In the genomic region with DNA sequence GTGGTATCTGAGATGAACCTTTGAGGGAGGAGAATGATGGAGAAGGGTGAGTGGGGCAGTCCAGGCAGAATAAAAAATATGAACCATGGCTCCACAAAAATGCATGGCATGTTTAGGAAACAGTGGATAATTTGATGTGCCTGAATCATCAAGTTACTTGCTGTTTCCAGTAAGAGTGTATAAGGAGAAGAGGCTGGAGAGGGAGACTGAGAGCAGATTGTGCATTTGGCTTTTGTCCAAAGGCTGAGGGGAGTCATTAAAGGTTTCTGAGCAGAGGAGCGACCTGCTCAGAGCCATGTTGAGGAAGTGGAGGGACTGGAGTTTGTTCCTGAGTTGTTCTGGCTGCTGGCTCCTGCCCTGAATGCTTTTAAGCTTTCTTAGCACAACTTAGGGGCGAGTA, we compare ENCODE assay signal across 17 cellular contexts. TPM values are rescaled to one million over a fixed set of nuclear protein-coding genes. Genes with fewer than 3 reads are reported as not detected.
DNase-seq lines count a peak whose midpoint lies in the region; ATAC-seq and TF ChIP-seq lines count a peak whose summit lies in the region.
"Had no signal": no experiment of that assay in that cellular context is flagged by ENCODE, and none has a peak within 500 bp of the region (broad histone marks: within the 10 kb centered on the region; RNA-seq: fewer than 3 reads in every experiment).

No MANE protein-coding gene starts in this region.

- H3K9me3 ChIP-seq in HEK293 (ENCODE audit: control insufficient read depth, insufficient read depth, low read depth, low read length) (no peaks in the 10 kb centered on the region), prostate gland (no peaks in the 10 kb centered on the region)
- H3K9me3 ChIP-seq: spleen, upper lobe of right lung had no signal

- POLR2A ChIA-PET in AG04449 (lab: Yijun Ruan, JAX) (no interaction called here), HEK293 (lab: Yijun Ruan, JAX) (no interaction called here)

- H3K4me3 Mint-ChIP-seq in stimulated activated naive CD8-positive, alpha-beta T cell treated with anti-CD3 and anti-CD28 coated beads, Interleukin-15, amount 100 ng/mL, for 72 hours = no peak overlapping the region
- H3K4me3 Mint-ChIP-seq in mesothelial cell of epicardium = no peak overlapping the region
- H3K4me3 Mint-ChIP-seq: activated T-cell treated with anti-CD3 and anti-CD28 coated beads, Interleukin-2, amount 50 U/mL, for 4 hours; B cell; natural killer cell had no signal

- CTCF ChIA-PET in AG04449 (lab: Yijun Ruan, JAX) (interaction anchor here (0.6 to 2.3 kb wide), 5 partner anchors 8 to 207 kb away, joined by 3 to 11 read pairs (median 4); no protein-coding TSS in a partner anchor), HEK293 (lab: Yijun Ruan, JAX) (no interaction called here)

- H3K4me1 Mint-ChIP-seq in stimulated activated naive CD8-positive, alpha-beta T cell treated with anti-CD3 and anti-CD28 coated beads, Interleukin-15, amount 100 ng/mL, for 72 hours = no peaks in the 10 kb centered on the region
- H3K4me1 Mint-ChIP-seq in mesothelial cell of epicardium = peaks cover 4% of the 10 kb centered on the region
- H3K4me1 Mint-ChIP-seq: natural killer cell had no signal

- H3K27ac ChIP-seq in HEK293 (ENCODE audit: extremely low read depth, low read depth, low read length) (no peak overlapping the region), prostate gland (no peak overlapping the region)
- H3K27ac ChIP-seq: foreskin keratinocyte, spleen, upper lobe of right lung had no signal

- no peak for TF ChIP-seq POLR2A in prostate gland (IDR thresholded peaks at IDR 0.05)

- no peaks in the 10 kb centered on the region for H3K27me3 ChIP-seq in prostate gland (replicated peaks; ENCODE audit: insufficient read depth)
- H3K27me3 ChIP-seq: upper lobe of right lung had no signal

- H3K36me3 Mint-ChIP-seq in mesothelial cell of epicardium = peaks cover 3% of the 10 kb centered on the region

- WGBS in prostate gland = 70% methylated on average over 2 of the region's 2 CpGs

- TF ChIP-seq CTCF in AG04449 (IDR thresholded peaks at IDR 0.05; ENCODE audit: insufficient read depth, low read length, missing control alignments) = no peak
- TF ChIP-seq CTCF in HEK293 (tag by site-specific recombination; IDR thresholded peaks at IDR 0.05) = no peak
- TF ChIP-seq CTCF in prostate gland (IDR thresholded peaks at IDR 0.05) = no peak
- TF ChIP-seq CTCF in mesothelial cell of epicardium (IDR thresholded peaks at IDR 0.05; ENCODE audit: unreplicated experiment) = no peak

- DNase-seq in AG04449 (ENCODE audit: low read depth, low spot score) (peak; percentile 70), NCI-H524 (lab: John Stamatoyannopoulos, UW) (peak; percentile 91 to 93), fibroblast of gingiva (ENCODE audit: low read depth) (peak; percentile 31), prostate gland (ENCODE audit: low spot score) (no peak), occipital lobe (lab: John Stamatoyannopoulos, UW) (no peak), mesothelial cell of epicardium (ENCODE audit: low spot score in 2 of 2, unreplicated experiment in 2 of 2) (no peak)
- DNase-seq in stimulated activated naive CD8-positive, alpha-beta T cell treated with anti-CD3 and anti-CD28 coated beads, Interleukin-15, amount 100 ng/mL, for 72 hours = no peak
- DNase-seq: activated T-cell treated with anti-CD3 and anti-CD28 coated beads, Interleukin-2, amount 50 U/mL, for 4 hours; left cardiac atrium; natural killer cell; NCI-H774; spleen; upper lobe of right lung had no signal

- intact Hi-C loops in prostate gland (cut with DNase I) = no loop called here

- H3K4me1 ChIP-seq in HEK293 (ENCODE audit: control insufficient read depth, insufficient read depth, low read length) (no peaks in the 10 kb centered on the region), prostate gland (replicated peaks) (no peaks in the 10 kb centered on the region)
- H3K4me1 ChIP-seq: upper lobe of right lung had no signal

- H3K9me3 Mint-ChIP-seq in stimulated activated naive CD8-positive, alpha-beta T cell treated with anti-CD3 and anti-CD28 coated beads, Interleukin-15, amount 100 ng/mL, for 72 hours = no peaks in the 10 kb centered on the region
- peaks cover 4% of the 10 kb centered on the region for H3K9me3 Mint-ChIP-seq in mesothelial cell of epicardium
- H3K9me3 Mint-ChIP-seq: activated T-cell treated with anti-CD3 and anti-CD28 coated beads, Interleukin-2, amount 50 U/mL, for 4 hours; natural killer cell had no signal

- no peaks in the 10 kb centered on the region for H3K36me3 ChIP-seq in HEK293 (ENCODE audit: control insufficient read depth in 2 of 2, insufficient read depth in 1 of 2, low read length in 2 of 2)
- H3K36me3 ChIP-seq in prostate gland = no peaks in the 10 kb centered on the region

- no peak for ATAC-seq in stimulated activated naive CD8-positive, alpha-beta T cell treated with anti-CD3 and anti-CD28 coated beads, Interleukin-15, amount 100 ng/mL, for 72 hours
- ATAC-seq: activated T-cell treated with anti-CD3 and anti-CD28 coated beads, Interleukin-2, amount 50 U/mL, for 4 hours; foreskin keratinocyte; left cardiac atrium; natural killer cell; upper lobe of right lung had no signal

- no peak overlapping the region for H3K27ac Mint-ChIP-seq in stimulated activated naive CD8-positive, alpha-beta T cell treated with anti-CD3 and anti-CD28 coated beads, Interleukin-15, amount 100 ng/mL, for 72 hours
- H3K27ac Mint-ChIP-seq in mesothelial cell of epicardium = no peak overlapping the region
- H3K27ac Mint-ChIP-seq: B cell, natural killer cell had no signal

- H3K27me3 Mint-ChIP-seq in stimulated activated naive CD8-positive, alpha-beta T cell treated with anti-CD3 and anti-CD28 coated beads, Interleukin-15, amount 100 ng/mL, for 72 hours = peaks cover 16% of the 10 kb centered on the region
- peaks cover 26% of the 10 kb centered on the region for H3K27me3 Mint-ChIP-seq in mesothelial cell of epicardium (ENCODE audit: low read depth)

- H3K4me3 ChIP-seq in AG04449 (ENCODE audit: low read depth, low read length) = no peak overlapping the region
- H3K4me3 ChIP-seq in HEK293 (ENCODE audit: low read depth, low read length) = no peak overlapping the region
- no peak overlapping the region for H3K4me3 ChIP-seq in prostate gland
- H3K4me3 ChIP-seq: spleen, upper lobe of right lung had no signal

TF ChIP-seq in HEK293, 187 proteins besides CTCF, POLR2A, EP300 and RAD21 (continues in another document):
- TF ChIP-seq, protein P1, sequence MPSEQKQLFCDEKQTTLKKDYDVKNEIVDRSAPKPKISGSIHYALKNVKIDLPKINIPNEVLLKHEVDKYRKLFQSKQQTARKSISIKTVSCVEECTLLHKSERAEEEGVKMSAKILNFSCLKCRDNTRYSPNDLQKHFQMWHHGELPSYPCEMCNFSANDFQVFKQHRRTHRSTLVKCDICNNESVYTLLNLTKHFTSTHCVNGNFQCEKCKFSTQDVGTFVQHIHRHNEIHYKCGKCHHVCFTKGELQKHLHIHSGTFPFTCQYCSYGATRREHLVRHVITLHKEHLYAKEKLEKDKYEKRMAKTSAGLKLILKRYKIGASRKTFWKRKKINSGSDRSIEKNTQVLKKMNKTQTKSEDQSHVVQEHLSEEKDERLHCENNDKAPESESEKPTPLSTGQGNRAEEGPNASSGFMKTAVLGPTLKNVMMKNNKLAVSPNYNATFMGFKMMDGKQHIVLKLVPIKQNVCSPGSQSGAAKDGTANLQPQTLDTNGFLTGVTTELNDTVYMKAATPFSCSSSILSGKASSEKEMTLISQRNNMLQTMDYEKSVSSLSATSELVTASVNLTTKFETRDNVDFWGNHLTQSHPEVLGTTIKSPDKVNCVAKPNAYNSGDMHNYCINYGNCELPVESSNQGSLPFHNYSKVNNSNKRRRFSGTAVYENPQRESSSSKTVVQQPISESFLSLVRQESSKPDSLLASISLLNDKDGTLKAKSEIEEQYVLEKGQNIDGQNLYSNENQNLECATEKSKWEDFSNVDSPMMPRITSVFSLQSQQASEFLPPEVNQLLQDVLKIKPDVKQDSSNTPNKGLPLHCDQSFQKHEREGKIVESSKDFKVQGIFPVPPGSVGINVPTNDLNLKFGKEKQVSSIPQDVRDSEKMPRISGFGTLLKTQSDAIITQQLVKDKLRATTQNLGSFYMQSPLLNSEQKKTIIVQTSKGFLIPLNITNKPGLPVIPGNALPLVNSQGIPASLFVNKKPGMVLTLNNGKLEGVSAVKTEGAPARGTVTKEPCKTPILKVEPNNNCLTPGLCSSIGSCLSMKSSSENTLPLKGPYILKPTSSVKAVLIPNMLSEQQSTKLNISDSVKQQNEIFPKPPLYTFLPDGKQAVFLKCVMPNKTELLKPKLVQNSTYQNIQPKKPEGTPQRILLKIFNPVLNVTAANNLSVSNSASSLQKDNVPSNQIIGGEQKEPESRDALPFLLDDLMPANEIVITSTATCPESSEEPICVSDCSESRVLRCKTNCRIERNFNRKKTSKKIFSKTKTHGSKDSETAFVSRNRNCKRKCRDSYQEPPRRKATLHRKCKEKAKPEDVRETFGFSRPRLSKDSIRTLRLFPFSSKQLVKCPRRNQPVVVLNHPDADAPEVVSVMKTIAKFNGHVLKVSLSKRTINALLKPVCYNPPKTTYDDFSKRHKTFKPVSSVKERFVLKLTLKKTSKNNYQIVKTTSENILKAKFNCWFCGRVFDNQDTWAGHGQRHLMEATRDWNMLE (tag by site-specific recombination; conservative IDR thresholded peaks at IDR 0.05; ENCODE audit: low read depth) = no peak
- TF ChIP-seq, protein P2, sequence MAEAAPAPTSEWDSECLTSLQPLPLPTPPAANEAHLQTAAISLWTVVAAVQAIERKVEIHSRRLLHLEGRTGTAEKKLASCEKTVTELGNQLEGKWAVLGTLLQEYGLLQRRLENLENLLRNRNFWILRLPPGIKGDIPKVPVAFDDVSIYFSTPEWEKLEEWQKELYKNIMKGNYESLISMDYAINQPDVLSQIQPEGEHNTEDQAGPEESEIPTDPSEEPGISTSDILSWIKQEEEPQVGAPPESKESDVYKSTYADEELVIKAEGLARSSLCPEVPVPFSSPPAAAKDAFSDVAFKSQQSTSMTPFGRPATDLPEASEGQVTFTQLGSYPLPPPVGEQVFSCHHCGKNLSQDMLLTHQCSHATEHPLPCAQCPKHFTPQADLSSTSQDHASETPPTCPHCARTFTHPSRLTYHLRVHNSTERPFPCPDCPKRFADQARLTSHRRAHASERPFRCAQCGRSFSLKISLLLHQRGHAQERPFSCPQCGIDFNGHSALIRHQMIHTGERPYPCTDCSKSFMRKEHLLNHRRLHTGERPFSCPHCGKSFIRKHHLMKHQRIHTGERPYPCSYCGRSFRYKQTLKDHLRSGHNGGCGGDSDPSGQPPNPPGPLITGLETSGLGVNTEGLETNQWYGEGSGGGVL (tag by site-specific recombination; IDR thresholded peaks at IDR 0.05) = 0 out of 2 replicates have a peak, but pooled peaks have one; percentile 16

RNA-seq across cellular contexts. Expression of a gene that starts 6.1 kb away (rescaled TPM):
- total RNA-seq in prostate gland = 1 to 10 TPM in 1 of 2 donors, under 1 TPM in 1; 0.96 to 1.7 TPM
- 76.1 TPM for total RNA-seq in occipital lobe
- total RNA-seq in mesothelial cell of epicardium = 0.99 to 1.3 TPM (median 1.1 TPM) in 3 replicates
- total RNA-seq: activated T-cell treated with anti-CD3 and anti-CD28 coated beads, Interleukin-2, amount 50 U/mL, for 4 hours; B cell had no signal

RNA-seq across cellular contexts. Expression of a gene that starts 45.3 kb away (rescaled TPM):
- total RNA-seq in prostate gland = 10 to 100 TPM; 35.4 to 65.8 TPM
- total RNA-seq in occipital lobe = 1.9 TPM
- 61.4 to 71.9 TPM (median 66.1 TPM) in 3 replicates for total RNA-seq in mesothelial cell of epicardium

RNA-seq across cellular contexts. Expression of a gene that starts 52.0 kb away (rescaled TPM):
- total RNA-seq in prostate gland (10 to 100 TPM; 78.2 to 93.9 TPM), occipital lobe (58.3 TPM), mesothelial cell of epicardium (104 to 107 TPM (median 106 TPM) in 3 replicates)

RNA-seq across cellular contexts. Expression of a gene that starts 59.6 kb away (rescaled TPM):
- total RNA-seq in prostate gland (under 1 TPM; 0.28 to 0.36 TPM), occipital lobe (not detected), mesothelial cell of epicardium (0.07 TPM in 1 of 3 replicates, not detected in the others)
- total RNA-seq: activated T-cell treated with anti-CD3 and anti-CD28 coated beads, Interleukin-2, amount 50 U/mL, for 4 hours; B cell; left cardiac atrium; natural killer cell; SK-MEL-5; spleen; upper lobe of right lung had no signal

Comparison
In these comparisons a context has a peak if more than half of its experiments do, and no peak if none do; other contexts are left out.
1. DNase-seq: peak in AG04449 (single experiment), NCI-H524 (2 of 2) and fibroblast of gingiva (single experiment); none in prostate gland (single experiment), stimulated activated naive CD8-positive, alpha-beta T cell treated with anti-CD3 and anti-CD28 coated beads, Interleukin-15, amount 100 ng/mL, for 72 hours (0 of 2), occipital lobe (single experiment) and mesothelial cell of epicardium (0 of 2).
2. RNA of a gene that starts 6.1 kb away (total RNA-seq): 76.1 TPM in occipital lobe (single experiment); 0.96 to 1.7 TPM in prostate gland and 0.99 to 1.3 TPM in mesothelial cell of epicardium; every median in the first group is over 10 times any median in the second.
3. RNA of a gene that starts 45.3 kb away (total RNA-seq): 61.4 to 71.9 TPM in mesothelial cell of epicardium and 35.4 to 65.8 TPM in prostate gland; 1.9 TPM in occipital lobe (single experiment); every median in the first group is over 10 times any median in the second.